Comparison of ENCODE assay signal across 10 cellular contexts in the genomic region with DNA sequence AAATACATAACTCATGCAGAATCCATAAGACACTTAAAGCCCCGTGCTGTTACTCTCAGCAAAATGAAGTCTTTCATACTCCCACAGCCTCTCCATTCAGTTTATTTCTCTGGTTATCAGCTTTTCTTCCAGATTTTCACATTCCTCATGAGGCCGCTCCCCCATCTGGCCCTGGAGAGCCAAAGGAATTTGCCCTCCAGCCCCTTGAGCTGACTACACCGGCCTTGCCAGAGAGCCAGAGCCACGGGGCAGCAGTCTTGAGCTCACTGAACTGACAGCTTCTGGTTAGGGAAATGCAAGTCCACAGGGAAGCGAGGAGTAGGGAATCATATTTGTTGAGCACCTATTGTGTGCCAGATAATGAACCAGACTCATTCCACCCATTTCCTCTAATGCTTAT.
A peak's percentile ranks its signal among the peaks of the same experiment; 100 is the strongest.
DNase-seq lines count a peak whose midpoint lies in the region; ATAC-seq and TF ChIP-seq lines count a peak whose summit lies in the region.
"Had no signal": no experiment of that assay in that cellular context is flagged by ENCODE, and none has a peak within 500 bp of the region (broad histone marks: within the 10 kb centered on the region; RNA-seq: fewer than 3 reads in every experiment).

No MANE protein-coding gene starts in this region.

- H3K36me3 Mint-ChIP-seq in HFFc6 (ENCODE audit: low read depth) (no peaks in the 10 kb centered on the region), brain (no peaks in the 10 kb centered on the region)
- no peaks in the 10 kb centered on the region for H3K36me3 Mint-ChIP-seq in activated T-cell treated with anti-CD3 and anti-CD28 coated beads, Interleukin-2, amount 50 U/mL, for 24 hours (ENCODE audit: low read depth)
- H3K36me3 Mint-ChIP-seq in naive thymus-derived CD8-positive, alpha-beta T cell: no peaks in the 10 kb centered on the region

- peaks cover 8% of the 10 kb centered on the region for H3K27me3 Mint-ChIP-seq in HFFc6 (ENCODE audit: insufficient read depth)
- peaks cover 3% of the 10 kb centered on the region for H3K27me3 Mint-ChIP-seq in brain
- H3K27me3 Mint-ChIP-seq in activated T-cell treated with anti-CD3 and anti-CD28 coated beads, Interleukin-2, amount 50 U/mL, for 24 hours: peaks cover 55% of the 10 kb centered on the region
- H3K27me3 Mint-ChIP-seq in naive thymus-derived CD8-positive, alpha-beta T cell: peaks cover 7 to 27% (median 15%) of the 10 kb centered on the region in 5 donors

- peak overlapping the region; percentile 21 for H3K4me3 Mint-ChIP-seq in HFFc6
- no peak overlapping the region for H3K4me3 Mint-ChIP-seq in brain
- H3K4me3 Mint-ChIP-seq in activated T-cell treated with anti-CD3 and anti-CD28 coated beads, Interleukin-2, amount 50 U/mL, for 24 hours: no peak overlapping the region
- H3K4me3 Mint-ChIP-seq in naive thymus-derived CD8-positive, alpha-beta T cell: no peak overlapping the region

- DNase-seq in HFFc6: peak; percentile 67
- DNase-seq in iPS-NIHi7 (ENCODE audit: extremely low spot score): peak; percentile 73
- DNase-seq in DMS114 treated with DMSO at 0.1 percent for 48 hours (lab: John Stamatoyannopoulos, UW; ENCODE audit: unreplicated experiment): no peak
- no peak for DNase-seq in activated T-cell treated with anti-CD3 and anti-CD28 coated beads, Interleukin-2, amount 50 U/mL, for 24 hours
- no peak for DNase-seq in naive thymus-derived CD8-positive, alpha-beta T cell
- DNase-seq: mucosa of descending colon, substantia nigra, WERI-Rb-1 had no signal

- POLR2A ChIA-PET in naive thymus-derived CD8-positive, alpha-beta T cell (lab: Charles Lee): no interaction called here

- no peak for ATAC-seq in naive thymus-derived CD8-positive, alpha-beta T cell
- ATAC-seq: mucosa of descending colon had no signal

- H3K27ac Mint-ChIP-seq in HFFc6 (peak overlapping the region; percentile 23), brain (peak overlapping the region; percentile 50 to 89 (median 76))
- no peak overlapping the region for H3K27ac Mint-ChIP-seq in activated T-cell treated with anti-CD3 and anti-CD28 coated beads, Interleukin-2, amount 50 U/mL, for 24 hours
- no peak overlapping the region for H3K27ac Mint-ChIP-seq in naive thymus-derived CD8-positive, alpha-beta T cell

- H3K4me1 Mint-ChIP-seq in HFFc6 (ENCODE audit: low read depth): peaks cover 51% of the 10 kb centered on the region
- peaks cover 54% of the 10 kb centered on the region for H3K4me1 Mint-ChIP-seq in brain
- H3K4me1 Mint-ChIP-seq in activated T-cell treated with anti-CD3 and anti-CD28 coated beads, Interleukin-2, amount 50 U/mL, for 24 hours (ENCODE audit: low read depth): peaks cover 3% of the 10 kb centered on the region
- peaks cover 1 to 10% (median 4%) of the 10 kb centered on the region in 4 donors for H3K4me1 Mint-ChIP-seq in naive thymus-derived CD8-positive, alpha-beta T cell

- no peak; the same call in 1 of the 2 replicates for TF ChIP-seq CTCF in HFFc6 (IDR thresholded peaks at IDR 0.05)
- no peak for TF ChIP-seq CTCF in brain (conservative IDR thresholded peaks at IDR 0.05)

- no peaks in the 10 kb centered on the region for H3K9me3 Mint-ChIP-seq in HFFc6
- H3K9me3 Mint-ChIP-seq in brain: peaks cover 0 to 3% (median 0%) of the 10 kb centered on the region in 5 experiments
- H3K9me3 Mint-ChIP-seq in activated T-cell treated with anti-CD3 and anti-CD28 coated beads, Interleukin-2, amount 50 U/mL, for 24 hours: no peaks in the 10 kb centered on the region
- H3K9me3 Mint-ChIP-seq in naive thymus-derived CD8-positive, alpha-beta T cell: no peaks in the 10 kb centered on the region

- peak overlapping the region; percentile 63 for H3K27ac ChIP-seq in temporal lobe (ENCODE audit: low read depth, low read length)
- H3K27ac ChIP-seq: WERI-Rb-1 had no signal

Comparison
In these comparisons a context has a peak if more than half of its experiments do, and no peak if none do; other contexts are left out.
1. DNase-seq: peak in HFFc6 (single experiment) and iPS-NIHi7 (single experiment); none in DMS114 treated with DMSO at 0.1 percent for 48 hours (single experiment), activated T-cell treated with anti-CD3 and anti-CD28 coated beads, Interleukin-2, amount 50 U/mL, for 24 hours (single experiment) and naive thymus-derived CD8-positive, alpha-beta T cell (0 of 10).
2. H3K27ac Mint-ChIP-seq: peak in HFFc6 (single experiment) and brain (5 of 5); none in activated T-cell treated with anti-CD3 and anti-CD28 coated beads, Interleukin-2, amount 50 U/mL, for 24 hours (single experiment) and naive thymus-derived CD8-positive, alpha-beta T cell (0 of 10).